8 cellular contexts compared by ENCODE assay signal in genomic region chr3:156642750-156643728, GRCh38. TPM values are rescaled to one million over a fixed set of nuclear protein-coding genes. Genes with fewer than 3 reads are reported as not detected.
DNase-seq lines count a peak whose midpoint lies in the region; ATAC-seq, FAIRE-seq and TF ChIP-seq lines count a peak whose summit lies in the region.

No MANE protein-coding gene starts in this region.

- no peak overlapping the region for H2AK5ac ChIP-seq in H1 (ENCODE audit: low read depth, low read length)

- H3K27me3 ChIP-seq in left ventricle myocardium inferior (ENCODE audit: low read depth): no peaks in the 10 kb centered on the region
- no peaks in the 10 kb centered on the region for H3K27me3 ChIP-seq in HL-60 (ENCODE audit: insufficient read depth, poor library complexity, severe bottlenecking)
- H3K27me3 ChIP-seq in H1 (replicated peaks in 1 of 4; ENCODE audit: control insufficient read depth in 3 of 4, extremely low read depth in 1 of 4, insufficient read depth in 3 of 4, low read length in 3 of 4): no peaks in the 10 kb centered on the region; a peak in 1 of 7 replicates
- H3K27me3 ChIP-seq in uterus: no peaks in the 10 kb centered on the region

- H3K23me2 ChIP-seq in H1 (ENCODE audit: low read depth, low read length): no peaks in the 10 kb centered on the region; the same call in 1 of the 2 replicates

- ATAC-seq in Right ventricle myocardium superior (ENCODE audit: poor library complexity) (peak; percentile 10), HG02763 (IDR thresholded peaks at IDR 0.05; ENCODE audit: unreplicated experiment) (no peak)

- no peak overlapping the region for H3K4ac ChIP-seq in H1 (replicated peaks; ENCODE audit: insufficient read length, low read depth, low read length)

- FAIRE-seq in H1 (lab: Jason Lieb, UNC): no peak

- WGBS in H1 (ENCODE audit: extremely low coverage in 1 of 2, insufficient coverage in 1 of 2, insufficient read length in 1 of 2, insufficient replicate concordance in 2 of 2, low coverage in 1 of 2, low lambda C conversion rate in 2 of 2, missing lambda C conversion rate in 1 of 2), 2 experiments: 73% methylated on average over 8 of the region's 8 CpGs; no CpG with 5 or more reads in 1 of the 2 experiments

- H3K4me1 ChIP-seq in left ventricle myocardium inferior (peaks cover 17% of the 10 kb centered on the region), H1 (replicated peaks in 1 of 4; ENCODE audit: control insufficient read depth in 3 of 4, insufficient read depth in 4 of 4, low read length in 3 of 4) (peaks cover 0 to 13% (median 4%) of the 10 kb centered on the region in 4 experiments; a peak in 3 of 7 replicates), uterus (peaks cover 0 to 7% of the 10 kb centered on the region in 2 donors)

- intact Hi-C loops in Right ventricle myocardium superior (cut with DNase I) (no loop called here), left ventricle myocardium inferior (cut with micrococcal nuclease) (no loop called here), uterus (cut with DNase I; ENCODE audit: low total_unique reads) (no loop called here)

- H3K36me3 ChIP-seq in left ventricle myocardium inferior: no peaks in the 10 kb centered on the region
- H3K36me3 ChIP-seq in H1 (ENCODE audit: control insufficient read depth in 2 of 4, insufficient read depth in 4 of 4, low read length in 3 of 4): no peaks in the 10 kb centered on the region
- H3K36me3 ChIP-seq in uterus: no peaks in the 10 kb centered on the region

- no peak overlapping the region for H2BK120ac ChIP-seq in H1 (replicated peaks; ENCODE audit: low read depth, low read length)

- no peak overlapping the region for H3K27ac ChIP-seq in left ventricle myocardium inferior (replicated peaks)
- peak overlapping the region; percentile 67 for H3K27ac ChIP-seq in HL-60 (replicated peaks)
- no peak overlapping the region for H3K27ac ChIP-seq in H1 (ENCODE audit: low read depth, low read length)
- H3K27ac ChIP-seq in uterus: peak overlapping the region; percentile 43 to 78

- no peak overlapping the region for H3K4me3 ChIP-seq in left ventricle myocardium inferior
- no peak overlapping the region for H3K4me3 ChIP-seq in HL-60 (replicated peaks; ENCODE audit: insufficient read depth, low read length)
- H3K4me3 ChIP-seq in H1 (ENCODE audit: extremely low read depth in 1 of 4, insufficient read depth in 2 of 4, low read depth in 3 of 4, low read length in 4 of 4): no peak overlapping the region; a peak in 1 of 8 replicates
- H3K4me3 ChIP-seq in uterus: no peak overlapping the region

- H3K9ac ChIP-seq in H1 (replicated peaks in 1 of 4; ENCODE audit: extremely low read depth in 1 of 4, low read depth in 3 of 4, low read length in 3 of 4): no peak overlapping the region

- H4K20me1 ChIP-seq in H1 (replicated peaks in 1 of 2; ENCODE audit: control insufficient read depth in 1 of 2, insufficient read depth in 2 of 2, low read length in 2 of 2): no peaks in the 10 kb centered on the region

- DNase-seq in Right ventricle myocardium superior (no peak), left ventricle myocardium inferior (no peak), HL-60 (ENCODE audit: low read depth in 1 of 2, low spot score in 1 of 2) (peak in 1 of 2 experiments; percentile 58), H1 (ENCODE audit: low read depth in 1 of 2, low spot score in 2 of 2) (no peak), uterus (no peak), NCI-H345 (lab: John Stamatoyannopoulos, UW) (no peak)
- DNase-seq in stimulated activated CD4-positive, alpha-beta T cell treated with anti-CD3 and anti-CD28 coated beads, Interleukin-2, amount 100 ng/mL, for 48 hours: no peak

- no peak for TF ChIP-seq RAD21 in H1 (IDR thresholded peaks at IDR 0.05 in 1 of 2, conservative IDR thresholded peaks at IDR 0.05 in 1 of 2; ENCODE audit: low read depth in 2 of 2, low read length in 2 of 2)

- POLR2A ChIA-PET in H1 (lab: Charles Lee; ENCODE audit: partially characterized antibody): interaction anchor here (1.2 kb wide), 1 partner anchor 37 kb away, joined by 4 read pairs; no protein-coding TSS in a partner anchor

- H4K8ac ChIP-seq in H1 (ENCODE audit: extremely low read depth, insufficient read depth, low read length): no peak overlapping the region

- H3K79me2 ChIP-seq in H1 (ENCODE audit: control insufficient read depth in 1 of 2, insufficient read depth in 2 of 2, low read length in 2 of 2): no peaks in the 10 kb centered on the region

- no peak overlapping the region for H3K14ac ChIP-seq in H1 (ENCODE audit: insufficient read length)

- peak overlapping the region; percentile 45 for H2AFZ ChIP-seq in H1 (ENCODE audit: low read length)

- H3K79me1 ChIP-seq in H1 (ENCODE audit: low read depth, low read length): no peaks in the 10 kb centered on the region

- peak overlapping the region; percentile 68; the same call in 1 of the 2 replicates for H2BK12ac ChIP-seq in H1 (ENCODE audit: low read depth, low read length)

- no peak overlapping the region for H4K5ac ChIP-seq in H1 (ENCODE audit: insufficient read length, low read depth, low read length)

- no peak overlapping the region for H2BK15ac ChIP-seq in H1 (ENCODE audit: low read length)

- H3K4me2 ChIP-seq in H1 (ENCODE audit: insufficient read depth in 1 of 2, low read depth in 2 of 2, low read length in 2 of 2): peak overlapping the region; percentile 18 to 20; a peak in 2 of 4 replicates

- no peak for TF ChIP-seq POLR2A in H1 (IDR thresholded peaks at IDR 0.05; ENCODE audit: control extremely low read depth in 1 of 2, low read depth in 2 of 2, low read length in 2 of 2)
- no peak for TF ChIP-seq POLR2A in uterus (IDR thresholded peaks at IDR 0.05)

- 0 out of 2 replicates have a peak overlapping the region, but pooled peaks have one; percentile 17 for H3K18ac ChIP-seq in H1 (ENCODE audit: extremely low read depth, low read length)

- no peak overlapping the region for H3K56ac ChIP-seq in H1 (replicated peaks; ENCODE audit: insufficient read length, low read depth, low read length)

- CTCF ChIA-PET in H1 (lab: Charles Lee; ENCODE audit: partially characterized antibody): interaction anchor here (0.5 to 0.6 kb wide), 2 partner anchors 102 to 863 kb away, joined by 3 read pairs; no protein-coding TSS in a partner anchor

- TF ChIP-seq EP300 in H1 (IDR thresholded peaks at IDR 0.05; ENCODE audit: borderline replicate concordance in 1 of 2, low read depth in 2 of 2, low read length in 2 of 2): no peak

- no peak overlapping the region for H2BK5ac ChIP-seq in H1 (ENCODE audit: low read depth, low read length)

- H3K9me3 ChIP-seq in left ventricle myocardium inferior (replicated peaks) (no peaks in the 10 kb centered on the region), H1 (ENCODE audit: insufficient read depth in 2 of 2, low read depth in 1 of 2, low read length in 1 of 2) (no peaks in the 10 kb centered on the region), uterus (no peaks in the 10 kb centered on the region)

- H2BK20ac ChIP-seq in H1 (ENCODE audit: low read length): no peak overlapping the region

- H3K23ac ChIP-seq in H1 (ENCODE audit: insufficient read length): no peak overlapping the region

- TF ChIP-seq CTCF in left ventricle myocardium inferior (IDR thresholded peaks at IDR 0.05; ENCODE audit: borderline replicate concordance) (no peak), HL-60 (IDR thresholded peaks at IDR 0.05; ENCODE audit: insufficient read depth, low read length) (no peak), H1 (IDR thresholded peaks at IDR 0.05; ENCODE audit: control extremely low read depth in 1 of 3, insufficient read depth in 1 of 3, low read depth in 1 of 3, low read length in 3 of 3) (no peak), uterus (IDR thresholded peaks at IDR 0.05) (no peak)

- peak overlapping the region; percentile 57 for H4K91ac ChIP-seq in H1 (replicated peaks; ENCODE audit: insufficient read length, low read length)

TF ChIP-seq in H1, 55 proteins besides CTCF, POLR2A, EP300 and RAD21:
- TF ChIP-seq KDM1A (IDR thresholded peaks at IDR 0.05; ENCODE audit: borderline replicate concordance, low read length) (no peak), HDAC2 (IDR thresholded peaks at IDR 0.05; ENCODE audit: borderline replicate concordance in 1 of 2, low read depth in 2 of 2, low read length in 2 of 2) (no peak), ASH2L (IDR thresholded peaks at IDR 0.05; ENCODE audit: low read length) (no peak), SP1 (IDR thresholded peaks at IDR 0.05; ENCODE audit: low read depth, low read length) (no peak), PHF8 (conservative IDR thresholded peaks at IDR 0.05; ENCODE audit: low read depth, low read length) (no peak), CHD1 (IDR thresholded peaks at IDR 0.05; ENCODE audit: low read depth, low read length) (no peak), GTF2F1 (IDR thresholded peaks at IDR 0.05; ENCODE audit: borderline replicate concordance, low read depth, low read length) (no peak), E2F6 (IDR thresholded peaks at IDR 0.05) (no peak), CREB1 (IDR thresholded peaks at IDR 0.05) (no peak), POLR2AphosphoS5 (IDR thresholded peaks at IDR 0.05; ENCODE audit: low read depth, low read length) (no peak)

RNA-seq across cellular contexts. Expression of gene TIPARP, which starts 31.4 kb away (rescaled TPM):
- total RNA-seq in Right ventricle myocardium superior: 31.6 TPM
- total RNA-seq in left ventricle myocardium inferior: 27.2 TPM
- total RNA-seq in H1 (2021; fragmentation: NEBNext Ultra II Directional; extraction: Animal tissue kit (Norgen Biotek cat#: 25700)): 5.5 and 5.8 TPM in 2 replicates
- 0.61 and 1.6 TPM in 2 replicates for polyA plus RNA-seq in H1 (2011; rRNA removed)
- polyA plus RNA-seq in H1 (2011; cell fraction: cytosol; rRNA removed): 1.0 TPM
- 1.2 TPM for polyA plus RNA-seq in H1 (2011; cell fraction: nucleus; rRNA removed)
- 1.8 to 4.1 TPM (median 2.2 TPM) in 4 replicates for polyA plus RNA-seq in H1 (2012, experiment 1 of 2)
- 0.38 TPM for polyA plus RNA-seq in H1 (2012, experiment 2 of 2)
- polyA plus RNA-seq in H1 (2013, experiment 1 of 2): 3.0 TPM
- polyA plus RNA-seq in H1 (2013, experiment 2 of 2): 2.8 TPM
- 3.2 and 5.0 TPM in 2 replicates for polyA minus RNA-seq in H1 (2011; rRNA and poly(A)+ RNA removed)
- 2.2 TPM for polyA minus RNA-seq in H1 (2011; cell fraction: cytosol; rRNA and poly(A)+ RNA removed)
- 13.3 TPM for polyA minus RNA-seq in H1 (2011; cell fraction: nucleus; rRNA and poly(A)+ RNA removed)
- total RNA-seq in uterus: 10 to 100 TPM; 17.9 to 58.5 (median 52.5) TPM

Comparison
In these comparisons a context has a peak if more than half of its experiments do, and no peak if none do; other contexts are left out.
1. H3K27ac ChIP-seq: peak in HL-60 (single experiment) and uterus (2 of 2); none in left ventricle myocardium inferior (single experiment) and H1 (single experiment).